Comparison of ENCODE assay signal across 1 cellular context in the genomic region with DNA sequence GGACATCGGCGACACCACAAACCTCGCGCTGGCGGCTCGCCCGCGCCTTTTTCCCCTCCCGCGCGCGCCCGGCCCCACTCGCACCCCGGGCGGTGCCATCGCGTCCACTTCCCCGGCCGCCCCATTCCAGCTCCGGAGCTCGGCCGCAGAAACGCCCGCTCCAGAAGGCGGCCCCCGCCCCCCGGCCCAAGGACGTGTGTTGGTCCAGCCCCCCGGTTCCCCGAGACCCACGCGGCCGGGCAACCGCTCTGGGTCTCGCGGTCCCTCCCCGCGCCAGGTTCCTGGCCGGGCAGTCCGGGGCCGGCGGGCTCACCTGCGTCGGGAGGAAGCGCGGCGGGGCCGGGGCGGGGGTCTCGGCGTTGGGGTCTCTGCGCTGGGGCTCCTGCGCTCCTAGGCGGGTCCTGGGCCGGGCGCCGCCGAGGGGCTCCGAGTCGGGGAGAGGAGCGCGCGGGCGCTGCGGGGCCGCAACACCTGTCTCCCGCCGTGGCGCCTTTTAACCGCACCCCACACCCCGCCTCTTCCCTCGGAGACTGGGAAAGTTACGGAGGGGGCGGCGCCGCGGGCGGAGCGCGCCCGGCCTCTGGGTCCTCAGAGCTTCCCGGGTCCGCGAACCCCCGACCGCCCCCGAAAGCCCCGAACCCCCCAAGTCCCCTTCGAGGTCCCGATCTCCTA.
TF ChIP-seq lines count a peak whose summit lies in the region.

A gene (minus strand): TSS at position 469 of the 672 bp plus-strand sequence. CDS start 3,357 bp downstream, outside the sequence.

TF ChIP-seq in HepG2, 621 proteins besides CTCF, POLR2A, EP300 and RAD21 (continued from another document):
- TF ChIP-seq, protein P1, sequence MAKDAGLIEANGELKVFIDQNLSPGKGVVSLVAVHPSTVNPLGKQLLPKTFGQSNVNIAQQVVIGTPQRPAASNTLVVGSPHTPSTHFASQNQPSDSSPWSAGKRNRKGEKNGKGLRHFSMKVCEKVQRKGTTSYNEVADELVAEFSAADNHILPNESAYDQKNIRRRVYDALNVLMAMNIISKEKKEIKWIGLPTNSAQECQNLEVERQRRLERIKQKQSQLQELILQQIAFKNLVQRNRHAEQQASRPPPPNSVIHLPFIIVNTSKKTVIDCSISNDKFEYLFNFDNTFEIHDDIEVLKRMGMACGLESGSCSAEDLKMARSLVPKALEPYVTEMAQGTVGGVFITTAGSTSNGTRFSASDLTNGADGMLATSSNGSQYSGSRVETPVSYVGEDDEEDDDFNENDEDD (CRISPR knock-in tag; IDR thresholded peaks at IDR 0.05; ENCODE audit: borderline replicate concordance) = peak; percentile 8; the same call in 1 of the 2 replicates
- TF ChIP-seq, protein P2, sequence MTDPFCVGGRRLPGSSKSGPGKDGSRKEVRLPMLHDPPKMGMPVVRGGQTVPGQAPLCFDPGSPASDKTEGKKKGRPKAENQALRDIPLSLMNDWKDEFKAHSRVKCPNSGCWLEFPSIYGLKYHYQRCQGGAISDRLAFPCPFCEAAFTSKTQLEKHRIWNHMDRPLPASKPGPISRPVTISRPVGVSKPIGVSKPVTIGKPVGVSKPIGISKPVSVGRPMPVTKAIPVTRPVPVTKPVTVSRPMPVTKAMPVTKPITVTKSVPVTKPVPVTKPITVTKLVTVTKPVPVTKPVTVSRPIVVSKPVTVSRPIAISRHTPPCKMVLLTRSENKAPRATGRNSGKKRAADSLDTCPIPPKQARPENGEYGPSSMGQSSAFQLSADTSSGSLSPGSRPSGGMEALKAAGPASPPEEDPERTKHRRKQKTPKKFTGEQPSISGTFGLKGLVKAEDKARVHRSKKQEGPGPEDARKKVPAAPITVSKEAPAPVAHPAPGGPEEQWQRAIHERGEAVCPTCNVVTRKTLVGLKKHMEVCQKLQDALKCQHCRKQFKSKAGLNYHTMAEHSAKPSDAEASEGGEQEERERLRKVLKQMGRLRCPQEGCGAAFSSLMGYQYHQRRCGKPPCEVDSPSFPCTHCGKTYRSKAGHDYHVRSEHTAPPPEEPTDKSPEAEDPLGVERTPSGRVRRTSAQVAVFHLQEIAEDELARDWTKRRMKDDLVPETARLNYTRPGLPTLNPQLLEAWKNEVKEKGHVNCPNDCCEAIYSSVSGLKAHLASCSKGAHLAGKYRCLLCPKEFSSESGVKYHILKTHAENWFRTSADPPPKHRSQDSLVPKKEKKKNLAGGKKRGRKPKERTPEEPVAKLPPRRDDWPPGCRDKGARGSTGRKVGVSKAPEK (CRISPR knock-in tag; IDR thresholded peaks at IDR 0.05; ENCODE audit: borderline replicate concordance) = no peak
- TF ChIP-seq ZNF777 (CRISPR knock-in tag; IDR thresholded peaks at IDR 0.05) (0 out of 2 replicates have a peak, but pooled peaks have one; percentile 53), NFIC (IDR thresholded peaks at IDR 0.05; ENCODE audit: low read length) (no peak), ZNF607 (CRISPR knock-in tag; IDR thresholded peaks at IDR 0.05; ENCODE audit: borderline replicate concordance) (no peak), ZNF260 (CRISPR knock-in tag; IDR thresholded peaks at IDR 0.05; ENCODE audit: borderline replicate concordance, low read depth) (no peak), NR2C2 (CRISPR knock-in tag; IDR thresholded peaks at IDR 0.05; ENCODE audit: borderline replicate concordance) (no peak)
- TF ChIP-seq, protein P3, sequence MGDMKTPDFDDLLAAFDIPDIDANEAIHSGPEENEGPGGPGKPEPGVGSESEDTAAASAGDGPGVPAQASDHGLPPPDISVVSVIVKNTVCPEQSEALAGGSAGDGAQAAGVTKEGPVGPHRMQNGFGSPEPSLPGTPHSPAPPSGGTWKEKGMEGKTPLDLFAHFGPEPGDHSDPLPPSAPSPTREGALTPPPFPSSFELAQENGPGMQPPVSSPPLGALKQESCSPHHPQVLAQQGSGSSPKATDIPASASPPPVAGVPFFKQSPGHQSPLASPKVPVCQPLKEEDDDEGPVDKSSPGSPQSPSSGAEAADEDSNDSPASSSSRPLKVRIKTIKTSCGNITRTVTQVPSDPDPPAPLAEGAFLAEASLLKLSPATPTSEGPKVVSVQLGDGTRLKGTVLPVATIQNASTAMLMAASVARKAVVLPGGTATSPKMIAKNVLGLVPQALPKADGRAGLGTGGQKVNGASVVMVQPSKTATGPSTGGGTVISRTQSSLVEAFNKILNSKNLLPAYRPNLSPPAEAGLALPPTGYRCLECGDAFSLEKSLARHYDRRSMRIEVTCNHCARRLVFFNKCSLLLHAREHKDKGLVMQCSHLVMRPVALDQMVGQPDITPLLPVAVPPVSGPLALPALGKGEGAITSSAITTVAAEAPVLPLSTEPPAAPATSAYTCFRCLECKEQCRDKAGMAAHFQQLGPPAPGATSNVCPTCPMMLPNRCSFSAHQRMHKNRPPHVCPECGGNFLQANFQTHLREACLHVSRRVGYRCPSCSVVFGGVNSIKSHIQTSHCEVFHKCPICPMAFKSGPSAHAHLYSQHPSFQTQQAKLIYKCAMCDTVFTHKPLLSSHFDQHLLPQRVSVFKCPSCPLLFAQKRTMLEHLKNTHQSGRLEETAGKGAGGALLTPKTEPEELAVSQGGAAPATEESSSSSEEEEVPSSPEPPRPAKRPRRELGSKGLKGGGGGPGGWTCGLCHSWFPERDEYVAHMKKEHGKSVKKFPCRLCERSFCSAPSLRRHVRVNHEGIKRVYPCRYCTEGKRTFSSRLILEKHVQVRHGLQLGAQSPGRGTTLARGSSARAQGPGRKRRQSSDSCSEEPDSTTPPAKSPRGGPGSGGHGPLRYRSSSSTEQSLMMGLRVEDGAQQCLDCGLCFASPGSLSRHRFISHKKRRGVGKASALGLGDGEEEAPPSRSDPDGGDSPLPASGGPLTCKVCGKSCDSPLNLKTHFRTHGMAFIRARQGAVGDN (CRISPR knock-in tag; IDR thresholded peaks at IDR 0.05) = peak; percentile 50; the same call in 1 of the 2 replicates
- TF ChIP-seq, protein P4, sequence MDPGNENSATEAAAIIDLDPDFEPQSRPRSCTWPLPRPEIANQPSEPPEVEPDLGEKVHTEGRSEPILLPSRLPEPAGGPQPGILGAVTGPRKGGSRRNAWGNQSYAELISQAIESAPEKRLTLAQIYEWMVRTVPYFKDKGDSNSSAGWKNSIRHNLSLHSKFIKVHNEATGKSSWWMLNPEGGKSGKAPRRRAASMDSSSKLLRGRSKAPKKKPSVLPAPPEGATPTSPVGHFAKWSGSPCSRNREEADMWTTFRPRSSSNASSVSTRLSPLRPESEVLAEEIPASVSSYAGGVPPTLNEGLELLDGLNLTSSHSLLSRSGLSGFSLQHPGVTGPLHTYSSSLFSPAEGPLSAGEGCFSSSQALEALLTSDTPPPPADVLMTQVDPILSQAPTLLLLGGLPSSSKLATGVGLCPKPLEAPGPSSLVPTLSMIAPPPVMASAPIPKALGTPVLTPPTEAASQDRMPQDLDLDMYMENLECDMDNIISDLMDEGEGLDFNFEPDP (CRISPR knock-in tag; conservative IDR thresholded peaks at IDR 0.05) = no peak
TF ChIP-seq in HepG2: peak in this region for 9.
